Comparison of ENCODE assay signal across 10 cellular contexts in genomic region chr2:15901808-15902130, GRCh38. TPM values are rescaled to one million over a fixed set of nuclear protein-coding genes. Genes with fewer than 3 reads are reported as not detected.
"Had no signal": no experiment of that assay in that cellular context is flagged by ENCODE, and none has a peak within 500 bp of the region (broad histone marks: within the 10 kb centered on the region; RNA-seq: fewer than 3 reads in every experiment).

No MANE protein-coding gene starts in this region.

- H3K36me3 Mint-ChIP-seq: IgD-negative memory B cell had no signal

- FAIRE-seq: HepG2, HTR-8/SVneo had no signal

- H3K27ac ChIP-seq: HL-60, KMS-11 had no signal

- ATAC-seq: HepG2 had no signal

- H3K4me3 Mint-ChIP-seq: IgD-negative memory B cell had no signal

- H3K4me2 ChIP-seq: KMS-11 had no signal

- H3K4me1 Mint-ChIP-seq: IgD-negative memory B cell had no signal

- H3K9ac ChIP-seq: KMS-11 had no signal

- DNase-seq: IMR-90, KBM-7, KG1 had no signal

RNA-seq across cellular contexts. Expression of gene MYCN, which starts 38.6 kb away (rescaled TPM):
- total RNA-seq: HepG2, HT-29, HT1080, IMR-90 had no signal
- polyA plus RNA-seq: HepG2, IgD-negative memory B cell, IMR-90 had no signal
